Comparison of ENCODE assay signal across 22 cellular contexts in the genomic region with DNA sequence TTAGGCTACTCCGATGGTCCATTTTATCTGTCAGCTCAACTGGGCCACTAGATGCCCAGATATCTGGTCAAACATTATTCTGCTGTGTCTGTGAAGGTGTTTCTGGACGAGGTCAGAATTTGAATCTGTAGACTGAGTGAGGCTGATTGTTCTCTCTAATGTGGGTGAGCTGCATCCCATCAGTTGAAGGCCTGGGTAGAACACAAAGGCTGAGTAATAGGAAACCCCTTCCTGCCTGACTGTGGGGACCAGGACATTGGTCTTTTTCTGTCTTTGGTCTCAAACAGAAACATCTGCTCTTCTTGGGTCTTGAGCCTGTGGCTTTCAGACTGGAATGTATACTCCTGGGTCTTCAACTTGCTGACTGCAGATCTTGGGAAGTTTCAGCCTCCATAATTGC.
"Had no signal": no experiment of that assay in that cellular context is flagged by ENCODE, and none has a peak within 500 bp of the region (broad histone marks: within the 10 kb centered on the region; RNA-seq: fewer than 3 reads in every experiment).

No MANE protein-coding gene starts in this region.

- ATAC-seq: activated CD4-positive, CD25-positive, alpha-beta regulatory T cell treated with anti-CD3 and anti-CD28 coated beads, Interleukin-2, amount 50 U/mL, for 24 hours; activated CD8-positive, alpha-beta T cell treated with anti-CD3 and anti-CD28 coated beads, Interleukin-2, amount 10 ng/mL, durations not matched to agents 7 days and 5 days; left cardiac atrium; lower lobe of right lung; psoas muscle; right cardiac atrium; stimulated activated naive CD8-positive, alpha-beta T cell treated with anti-CD3 and anti-CD28 coated beads, Interleukin-15, Interleukin-2, amounts not matched to agents 100 U/mL and 50 U/mL, for 24 hours had no signal

- H3K4me3 Mint-ChIP-seq: activated CD4-positive, alpha-beta T cell treated with anti-CD3 and anti-CD28 coated beads, Interleukin-2, amount 10 ng/mL, durations not matched to agents 7 days and 5 days; activated CD8-positive, alpha-beta T cell treated with anti-CD3 and anti-CD28 coated beads, Interleukin-2, amount 10 ng/mL, durations not matched to agents 7 days and 5 days; activated naive CD4-positive, alpha-beta T cell treated with anti-CD3 and anti-CD28 coated beads for 36 hours; activated T-cell treated with anti-CD3 and anti-CD28 coated beads, Interleukin-2, amount 50 U/mL, for 24 hours; central memory CD8-positive, alpha-beta T cell; nephron progenitor cell; T-helper 1 cell treated with Interleukin-12 subunit alpha and Interleukin-12 subunit beta and Interleukin-4 antibody, amounts not matched to agents 30 μg/mL and 1 μg/mL, for 36 hours had no signal

- H3K9me3 ChIP-seq: colonic mucosa, lower lobe of right lung, psoas muscle, tibial artery, uterus had no signal

- H3K9me3 Mint-ChIP-seq: activated CD4-positive, alpha-beta T cell treated with anti-CD3 and anti-CD28 coated beads, Interleukin-2, amount 10 ng/mL, durations not matched to agents 7 days and 5 days; activated naive CD4-positive, alpha-beta T cell treated with anti-CD3 and anti-CD28 coated beads for 36 hours; activated T-cell treated with anti-CD3 and anti-CD28 coated beads, Interleukin-2, amount 50 U/mL, for 24 hours; central memory CD8-positive, alpha-beta T cell; nephron progenitor cell; T-helper 1 cell treated with Interleukin-12 subunit alpha and Interleukin-12 subunit beta and Interleukin-4 antibody, amounts not matched to agents 30 μg/mL and 1 μg/mL, for 36 hours had no signal

- H3K27me3 ChIP-seq: colonic mucosa, uterus had no signal

- H3K4me3 ChIP-seq: colonic mucosa, lower lobe of right lung, psoas muscle, skin epidermis, tibial artery, uterus had no signal

- H3K27ac Mint-ChIP-seq: activated CD4-positive, alpha-beta T cell treated with anti-CD3 and anti-CD28 coated beads, Interleukin-2, amount 10 ng/mL, durations not matched to agents 7 days and 5 days; activated CD8-positive, alpha-beta T cell treated with anti-CD3 and anti-CD28 coated beads, Interleukin-2, amount 10 ng/mL, durations not matched to agents 7 days and 5 days; activated naive CD4-positive, alpha-beta T cell treated with anti-CD3 and anti-CD28 coated beads for 36 hours; activated T-cell treated with anti-CD3 and anti-CD28 coated beads, Interleukin-2, amount 50 U/mL, for 24 hours; nephron progenitor cell; T-helper 1 cell treated with Interleukin-12 subunit alpha and Interleukin-12 subunit beta and Interleukin-4 antibody, amounts not matched to agents 30 μg/mL and 1 μg/mL, for 36 hours had no signal

- FAIRE-seq: endometrium, frontal cortex had no signal

- DNase-seq: activated CD4-positive, alpha-beta T cell treated with anti-CD3 and anti-CD28 coated beads, Interleukin-2, amount 10 ng/mL, durations not matched to agents 7 days and 5 days; activated naive CD4-positive, alpha-beta T cell treated with anti-CD3 and anti-CD28 coated beads for 36 hours; activated T-cell treated with anti-CD3 and anti-CD28 coated beads, Interleukin-2, amount 50 U/mL, for 24 hours; aorta; colonic mucosa; head of caudate nucleus; left cardiac atrium; lower lobe of right lung; nephron progenitor cell; psoas muscle; right cardiac atrium; stimulated activated naive CD8-positive, alpha-beta T cell treated with anti-CD3 and anti-CD28 coated beads, Interleukin-15, Interleukin-2, amounts not matched to agents 100 U/mL and 50 U/mL, for 24 hours; substantia nigra; uterus had no signal

- H3K27ac ChIP-seq: colonic mucosa, lower lobe of right lung, psoas muscle, skin epidermis, tibial artery, uterus had no signal

- H3K4me1 ChIP-seq: colonic mucosa, uterus had no signal

- H3K36me3 ChIP-seq: colonic mucosa, lower lobe of right lung, tibial artery, uterus had no signal

- H3K4me1 Mint-ChIP-seq: central memory CD8-positive, alpha-beta T cell had no signal
